11 cellular contexts compared by ENCODE assay signal in the genomic region with DNA sequence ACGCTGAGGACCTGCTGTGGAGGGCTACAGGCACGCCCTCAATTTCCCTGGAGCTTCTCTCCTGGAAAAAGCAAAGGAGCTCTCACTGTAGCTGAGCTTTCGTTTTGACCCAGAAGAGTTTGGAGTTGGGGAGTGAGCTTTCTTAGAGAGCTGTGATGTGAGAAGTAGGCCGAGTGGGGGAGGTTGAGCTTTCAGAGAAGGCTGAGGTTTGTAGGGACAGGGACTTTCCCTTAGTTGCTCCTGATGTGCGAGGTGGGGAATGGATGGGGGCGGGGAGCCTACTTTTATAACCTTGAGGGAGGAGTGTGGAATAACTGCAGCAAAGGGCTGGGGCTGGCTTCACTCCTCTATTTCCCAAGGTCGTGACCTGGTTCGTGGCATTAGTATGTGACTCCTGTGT. TPM values are rescaled to one million over a fixed set of nuclear protein-coding genes. Genes with fewer than 3 reads are reported as not detected.
A peak's percentile ranks its signal among the peaks of the same experiment; 100 is the strongest.
DNase-seq lines count a peak whose midpoint lies in the region; ATAC-seq and TF ChIP-seq lines count a peak whose summit lies in the region.
"Had no signal": no experiment of that assay in that cellular context is flagged by ENCODE, and none has a peak within 500 bp of the region (broad histone marks: within the 10 kb centered on the region; RNA-seq: fewer than 3 reads in every experiment).

No MANE protein-coding gene starts in this region.

- H3K27ac Mint-ChIP-seq in osteocyte (ENCODE audit: unreplicated experiment), result peak overlapping the region; percentile 88
- H3K27ac Mint-ChIP-seq in activated CD4-positive, alpha-beta T cell treated with anti-CD3 and anti-CD28 coated beads, Interleukin-2, amount 10 ng/mL, durations not matched to agents 7 days and 5 days, result no peak overlapping the region

- H3K4me3 ChIP-seq in ACC112 (ENCODE audit: low read depth, low read length), result peak overlapping the region; percentile 1; the same call in 1 of the 2 replicates
- peak overlapping the region; percentile 55 for H3K4me3 ChIP-seq in adipocyte (ENCODE audit: low read length)
- peak overlapping the region in 5 of 10 donors; percentile 3 to 28 (median 17) for H3K4me3 ChIP-seq in heart right ventricle

- no peak overlapping the region for H2AFZ ChIP-seq in ACC112 (ENCODE audit: low read length, unreplicated experiment)

- WGBS in heart right ventricle, 2 donors, result 28 to 29% methylated on average over 8 of the region's 8 CpGs

- intact Hi-C loops in heart right ventricle (cut with DNase I), result loop anchor here in 1 of 10 donors (5.0 kb wide), 1 partner anchor 49 kb away; the partner anchor contains the start of gene ZNF532

- peak; percentile 48 for DNase-seq in adipocyte (ENCODE audit: low read depth)
- peak in 1 of 2 donors; percentile 45 for DNase-seq in heart right ventricle
- no peak for DNase-seq in osteocyte (ENCODE audit: extremely low spot score, unreplicated experiment)
- no peak for DNase-seq in hypothalamus (lab: John Stamatoyannopoulos, UW)
- DNase-seq in activated CD4-positive, alpha-beta T cell treated with anti-CD3 and anti-CD28 coated beads, Interleukin-2, amount 10 ng/mL, durations not matched to agents 7 days and 5 days, result no peak
- DNase-seq in occipital lobe (lab: John Stamatoyannopoulos, UW), result no peak
- DNase-seq in stimulated activated CD4-positive, alpha-beta T cell treated with anti-CD3 and anti-CD28 coated beads, Interleukin-1b, Interleukin-23, amount 100 ng/mL, for 48 hours, result no peak
- DNase-seq: activated naive CD4-positive, alpha-beta T cell treated with anti-CD3 and anti-CD28 coated beads, Interleukin-2, amount 50 U/mL, for 16 hours; GOT3; T-helper 9 cell had no signal

- peaks cover 68% of the 10 kb centered on the region for H3K4me1 Mint-ChIP-seq in osteocyte (ENCODE audit: unreplicated experiment)
- peaks cover 6% of the 10 kb centered on the region for H3K4me1 Mint-ChIP-seq in activated CD4-positive, alpha-beta T cell treated with anti-CD3 and anti-CD28 coated beads, Interleukin-2, amount 10 ng/mL, durations not matched to agents 7 days and 5 days

- peaks cover 40% of the 10 kb centered on the region for H3K79me2 ChIP-seq in ACC112 (ENCODE audit: control insufficient read depth, insufficient read depth, low read length, unreplicated experiment)

- H3K9ac ChIP-seq in adipocyte (ENCODE audit: low read length), result peak overlapping the region; percentile 65

- peak in 1 of 9 donors; percentile 4 for TF ChIP-seq CTCF in heart right ventricle (IDR thresholded peaks at IDR 0.05)
- TF ChIP-seq CTCF in osteocyte (IDR thresholded peaks at IDR 0.05), result no peak

- H3K4me1 ChIP-seq in ACC112 (ENCODE audit: control insufficient read depth, insufficient read depth, low read length, unreplicated experiment), result peaks cover 34% of the 10 kb centered on the region
- peaks cover 25% of the 10 kb centered on the region for H3K4me1 ChIP-seq in adipocyte (ENCODE audit: control insufficient read depth, insufficient read depth, low read length)
- peaks cover 4 to 91% (median 45%) of the 10 kb centered on the region in 9 donors for H3K4me1 ChIP-seq in heart right ventricle

- H3K27ac ChIP-seq in ACC112 (ENCODE audit: low read depth, low read length), result peak overlapping the region; percentile 0
- H3K27ac ChIP-seq in heart right ventricle, result peak overlapping the region; percentile 4 to 90 (median 76)

- no peaks in the 10 kb centered on the region for H3K9me3 Mint-ChIP-seq in osteocyte (ENCODE audit: unreplicated experiment)
- no peaks in the 10 kb centered on the region for H3K9me3 Mint-ChIP-seq in activated CD4-positive, alpha-beta T cell treated with anti-CD3 and anti-CD28 coated beads, Interleukin-2, amount 10 ng/mL, durations not matched to agents 7 days and 5 days

- POLR2A ChIA-PET in activated CD4-positive, alpha-beta T cell treated with anti-CD3 and anti-CD28 coated beads, Interleukin-2, amount 10 ng/mL, durations not matched to agents 7 days and 5 days (lab: Charles Lee), result no interaction called here

- H3K27me3 ChIP-seq in ACC112 (ENCODE audit: insufficient read depth, low read length), result no peaks in the 10 kb centered on the region
- no peaks in the 10 kb centered on the region for H3K27me3 ChIP-seq in adipocyte (replicated peaks; ENCODE audit: control insufficient read depth, insufficient read depth, low read length)
- no peaks in the 10 kb centered on the region for H3K27me3 ChIP-seq in heart right ventricle

- peak overlapping the region; percentile 50 for H3K4me3 Mint-ChIP-seq in osteocyte (ENCODE audit: unreplicated experiment)
- no peak overlapping the region for H3K4me3 Mint-ChIP-seq in activated CD4-positive, alpha-beta T cell treated with anti-CD3 and anti-CD28 coated beads, Interleukin-2, amount 10 ng/mL, durations not matched to agents 7 days and 5 days

- H3K36me3 ChIP-seq in ACC112 (ENCODE audit: insufficient read depth, low read length) (no peaks in the 10 kb centered on the region; the same call in 1 of the 2 replicates), adipocyte (ENCODE audit: control insufficient read depth, insufficient read depth, low read length, severe bottlenecking) (no peaks in the 10 kb centered on the region), heart right ventricle (peaks cover 0 to 32% (median 0%) of the 10 kb centered on the region in 9 donors)

- no peaks in the 10 kb centered on the region for H3K27me3 Mint-ChIP-seq in osteocyte (ENCODE audit: unreplicated experiment)
- peaks cover 3% of the 10 kb centered on the region for H3K27me3 Mint-ChIP-seq in activated CD4-positive, alpha-beta T cell treated with anti-CD3 and anti-CD28 coated beads, Interleukin-2, amount 10 ng/mL, durations not matched to agents 7 days and 5 days

- peaks cover 19% of the 10 kb centered on the region for H3K36me3 Mint-ChIP-seq in osteocyte (ENCODE audit: unreplicated experiment)
- no peaks in the 10 kb centered on the region for H3K36me3 Mint-ChIP-seq in activated CD4-positive, alpha-beta T cell treated with anti-CD3 and anti-CD28 coated beads, Interleukin-2, amount 10 ng/mL, durations not matched to agents 7 days and 5 days (ENCODE audit: low read depth)

- H3K9me3 ChIP-seq in adipocyte (ENCODE audit: control insufficient read depth, low read length), result no peaks in the 10 kb centered on the region
- no peaks in the 10 kb centered on the region for H3K9me3 ChIP-seq in heart right ventricle

- ATAC-seq in heart right ventricle, result peak; percentile 52 to 74 (median 70)

- CTCF ChIA-PET in activated CD4-positive, alpha-beta T cell treated with anti-CD3 and anti-CD28 coated beads, Interleukin-2, amount 10 ng/mL, durations not matched to agents 7 days and 5 days (lab: Charles Lee), result interaction anchor here (0.9 to 1.2 kb wide), 2 partner anchors 10 to 17 kb away, joined by 3 to 4 read pairs; no protein-coding TSS in a partner anchor

RNA-seq across cellular contexts. Expression of gene ZNF532, which starts 47.1 kb away (rescaled TPM):
- total RNA-seq in heart right ventricle (10 to 100 TPM; 53.4 to 71.4 (median 66.8) TPM), osteocyte (92.7 and 97.8 TPM in 2 replicates), occipital lobe (207 TPM)
- polyA plus RNA-seq in heart right ventricle, result 10 to 100 TPM; 13.8 to 26.0 TPM
- 1 to 10 TPM; 2.7 to 2.8 TPM for total RNA-seq in activated CD4-positive, alpha-beta T cell treated with anti-CD3 and anti-CD28 coated beads, Interleukin-2, amount 10 ng/mL, durations not matched to agents 7 days and 5 days

Comparison
In these comparisons a context has a peak if more than half of its experiments do, and no peak if none do; other contexts are left out.
1. RNA of gene ZNF532, which starts 47.1 kb away (total RNA-seq): 207 TPM in occipital lobe (single experiment), 92.7 to 97.8 TPM in osteocyte and 53.4 to 71.4 TPM in heart right ventricle; 2.7 to 2.8 TPM in activated CD4-positive, alpha-beta T cell treated with anti-CD3 and anti-CD28 coated beads, Interleukin-2, amount 10 ng/mL, durations not matched to agents 7 days and 5 days; every median in the first group is over 10 times any median in the second.